ENCODE assay signal across 17 cellular contexts in genomic region chr4:27016551-27016950, GRCh38.
DNase-seq lines count a peak whose midpoint lies in the region; ATAC-seq and TF ChIP-seq lines count a peak whose summit lies in the region.
"Had no signal": no experiment of that assay in that cellular context is flagged by ENCODE, and none has a peak within 500 bp of the region (broad histone marks: within the 10 kb centered on the region; RNA-seq: fewer than 3 reads in every experiment).

No MANE protein-coding gene starts in this region.

- H3K4me3 ChIP-seq in DND-41 (ENCODE audit: low read depth in 1 of 2, low read length in 2 of 2) (no peak overlapping the region), endodermal cell (ENCODE audit: low read length) (peak overlapping the region; percentile 30), osteoblast (ENCODE audit: insufficient read depth, low read length) (no peak overlapping the region)
- H3K4me3 ChIP-seq: Peyer's patch had no signal

- H3K4me2 ChIP-seq in DND-41 (ENCODE audit: insufficient read depth, low read length), result no peak overlapping the region
- H3K4me2 ChIP-seq in osteoblast (ENCODE audit: insufficient read depth, low read length), result peak overlapping the region; percentile 14

- H2AFZ ChIP-seq in DND-41 (ENCODE audit: low read depth, low read length) (no peak overlapping the region), osteoblast (ENCODE audit: low read length) (no peak overlapping the region)

- no peak overlapping the region for H3K9ac ChIP-seq in DND-41 (ENCODE audit: low read depth, low read length)
- no peak overlapping the region for H3K9ac ChIP-seq in endodermal cell (ENCODE audit: extremely low read depth, low read length, poor library complexity, severe bottlenecking)

- H3K36me3 ChIP-seq in DND-41 (ENCODE audit: insufficient read depth, low read length), result peaks cover 42% of the 10 kb centered on the region
- H3K36me3 ChIP-seq in endodermal cell (ENCODE audit: control insufficient read depth, insufficient read depth, low read length), result no peaks in the 10 kb centered on the region
- no peaks in the 10 kb centered on the region for H3K36me3 ChIP-seq in osteoblast (ENCODE audit: insufficient read depth, low read length)

- H4K20me1 ChIP-seq in DND-41 (ENCODE audit: insufficient read depth, low read length) (no peaks in the 10 kb centered on the region; the same call in 1 of the 2 replicates), osteoblast (ENCODE audit: insufficient read depth, low read length) (peaks cover 2% of the 10 kb centered on the region)

- no peaks in the 10 kb centered on the region for H3K9me3 Mint-ChIP-seq in endodermal cell

- no peak for DNase-seq in DND-41
- DNase-seq in M059J (ENCODE audit: low read depth), result peak; percentile 20
- DNase-seq in endodermal cell, result no peak
- DNase-seq in osteoblast (ENCODE audit: insufficient read length, low spot score, missing footprints), result no peak
- no peak for DNase-seq in NCI-H446 (lab: John Stamatoyannopoulos, UW)
- no peak for DNase-seq in NCI-H345 treated with DMSO at 0.1 percent for 48 hours (lab: John Stamatoyannopoulos, UW; ENCODE audit: unreplicated experiment)
- no peak for DNase-seq in retina
- DNase-seq: AML-193, KBM-7, NCI-H1436, NCI-H2029, NCI-H2171 treated with DMSO at 0.1 percent for 48 hours, NCI-H510A, NCI-H774, Peyer's patch had no signal

- H3K27me3 Mint-ChIP-seq in endodermal cell (ENCODE audit: insufficient read depth), result no peaks in the 10 kb centered on the region

- H3K27ac ChIP-seq in DND-41 (ENCODE audit: low read length), result peak overlapping the region; percentile 33; the same call in 1 of the 2 replicates
- H3K27ac ChIP-seq in endodermal cell (ENCODE audit: low read depth, low read length), result no peak overlapping the region
- no peak overlapping the region for H3K27ac ChIP-seq in osteoblast (ENCODE audit: low read depth, low read length)
- H3K27ac ChIP-seq: Peyer's patch had no signal

- peaks cover 33% of the 10 kb centered on the region for H3K4me1 Mint-ChIP-seq in endodermal cell

- peaks cover 24% of the 10 kb centered on the region for H3K36me3 Mint-ChIP-seq in endodermal cell (ENCODE audit: low read depth)

- H3K27me3 ChIP-seq in DND-41 (ENCODE audit: insufficient read depth, low read length, poor library complexity), result no peaks in the 10 kb centered on the region
- no peaks in the 10 kb centered on the region for H3K27me3 ChIP-seq in endodermal cell (ENCODE audit: control insufficient read depth, insufficient read depth, low read length, poor library complexity, severe bottlenecking)
- no peaks in the 10 kb centered on the region for H3K27me3 ChIP-seq in osteoblast (ENCODE audit: insufficient read depth, low read length)
- H3K27me3 ChIP-seq: Peyer's patch had no signal

- TF ChIP-seq CTCF in DND-41 (IDR thresholded peaks at IDR 0.05; ENCODE audit: borderline replicate concordance, extremely low read depth, low read length, poor library complexity, severe bottlenecking) (no peak), endodermal cell (conservative IDR thresholded peaks at IDR 0.05) (no peak), osteoblast (IDR thresholded peaks at IDR 0.05; ENCODE audit: extremely low read depth, low read depth, low read length) (no peak)

- H3K4me3 Mint-ChIP-seq in endodermal cell, result no peak overlapping the region

- H3K9me3 ChIP-seq in DND-41 (ENCODE audit: insufficient read depth, low read length, severe bottlenecking) (no peaks in the 10 kb centered on the region), endodermal cell (ENCODE audit: control insufficient read depth, low read length) (no peaks in the 10 kb centered on the region), osteoblast (ENCODE audit: low read depth, low read length) (no peaks in the 10 kb centered on the region)
- H3K9me3 ChIP-seq: Peyer's patch had no signal

- H3K27ac Mint-ChIP-seq in endodermal cell, result no peak overlapping the region

- no peak for ATAC-seq in DND-41 (ENCODE audit: insufficient read depth, low read depth)
- ATAC-seq: HCT116, Right ventricle myocardium inferior had no signal

- H3K79me2 ChIP-seq in DND-41 (ENCODE audit: insufficient read depth, low read length) (no peaks in the 10 kb centered on the region), osteoblast (ENCODE audit: insufficient read depth, low read length) (no peaks in the 10 kb centered on the region)

- H3K4me1 ChIP-seq in DND-41 (ENCODE audit: insufficient read depth, low read length) (peaks cover 6% of the 10 kb centered on the region), endodermal cell (ENCODE audit: control insufficient read depth, insufficient read depth, low read length) (peaks cover 5% of the 10 kb centered on the region), osteoblast (ENCODE audit: insufficient read depth, low read length) (peaks cover 9% of the 10 kb centered on the region)
- H3K4me1 ChIP-seq: Peyer's patch had no signal

- WGBS in endodermal cell (ENCODE audit: insufficient coverage in 1 of 2, insufficient read length in 1 of 2), 2 experiments, result 97 to 100% methylated on average over 1 to 3 of the region's 3 CpGs
